In the genomic region with DNA sequence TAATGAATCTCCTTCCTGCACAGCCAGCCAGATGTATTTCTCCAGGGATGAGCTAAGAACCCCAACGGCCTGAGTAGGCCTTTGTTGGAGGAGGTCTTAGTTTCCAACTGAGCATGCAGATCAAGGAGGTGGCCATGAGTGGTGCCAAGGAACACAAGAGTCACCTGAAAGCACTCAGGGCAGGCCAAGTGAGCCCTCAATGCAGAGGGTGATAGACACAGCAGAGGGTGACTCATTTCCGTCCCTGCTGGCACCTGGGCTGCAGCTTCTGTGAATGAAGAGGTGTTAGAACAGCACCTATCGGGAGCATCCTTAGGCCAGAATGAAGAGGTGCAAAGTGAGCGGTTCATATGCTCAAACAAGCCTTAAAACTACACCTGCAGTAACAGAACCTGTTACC, we compare ENCODE assay signal across 26 cellular contexts.
"Had no signal": no experiment of that assay in that cellular context is flagged by ENCODE, and none has a peak within 500 bp of the region (broad histone marks: within the 10 kb centered on the region; RNA-seq: fewer than 3 reads in every experiment).

No MANE protein-coding gene starts in this region.

- H3K4me3 Mint-ChIP-seq: activated naive CD8-positive, alpha-beta T cell treated with anti-CD3 and anti-CD28 coated beads, Interleukin-2, amount 10 ng/mL, durations not matched to agents 7 days and 5 days; immature natural killer cell; mesothelial cell of epicardium; naive thymus-derived CD8-positive, alpha-beta T cell; neural progenitor cell; stimulated activated memory B cell treated with anti-CD40 and anti-IgM and Interleukin-4, amounts not matched to agents 10 μg/mL and 1 μg/mL and 100 μg/mL, for 72 hours; T-helper 1 cell treated with Interleukin-12 subunit alpha and Interleukin-12 subunit beta and Interleukin-4 antibody, amounts not matched to agents 30 μg/mL and 1 μg/mL, for 36 hours; type B pancreatic cell; WTC11 had no signal

- DNase-seq: activated CD4-positive, alpha-beta T cell treated with anti-CD3 and anti-CD28 coated beads, Interleukin-2, amount 50 U/mL, for 48 hours; activated naive CD4-positive, alpha-beta T cell treated with Interleukin-2 at 50 U/mL for 16 hours; activated naive CD8-positive, alpha-beta T cell treated with anti-CD3 and anti-CD28 coated beads, Interleukin-2, amount 10 ng/mL, durations not matched to agents 7 days and 5 days; activated T-cell treated with anti-CD3 and anti-CD28 coated beads, Interleukin-2, amount 50 U/mL, for 48 hours; amygdala; cortex of kidney; erythroblast; foreskin keratinocyte; glutamatergic neuron; immature natural killer cell; left ventricle myocardium inferior; mammary epithelial cell; naive thymus-derived CD8-positive, alpha-beta T cell; small intestine; stimulated activated CD4-positive, alpha-beta T cell treated with anti-CD3 and anti-CD28 coated beads, Interleukin-2, amount 100 ng/mL, for 24 hours; stomach; T1000 had no signal

- H3K4me3 ChIP-seq: hepatocyte, left ventricle myocardium inferior, neural progenitor cell, stomach, suprapubic skin had no signal

- H3K27ac ChIP-seq: foreskin keratinocyte, hepatocyte, left ventricle myocardium inferior, neural progenitor cell, stomach, suprapubic skin had no signal

- H3K36me3 Mint-ChIP-seq: activated naive CD8-positive, alpha-beta T cell treated with anti-CD3 and anti-CD28 coated beads, Interleukin-2, amount 10 ng/mL, durations not matched to agents 7 days and 5 days; immature natural killer cell; mesothelial cell of epicardium; naive thymus-derived CD8-positive, alpha-beta T cell; stimulated activated memory B cell treated with anti-CD40 and anti-IgM and Interleukin-4, amounts not matched to agents 10 μg/mL and 1 μg/mL and 100 μg/mL, for 72 hours; WTC11 had no signal

- H3K27me3 ChIP-seq: hepatocyte, neural progenitor cell, stomach, suprapubic skin had no signal

- H3K4me1 ChIP-seq: foreskin keratinocyte, left ventricle myocardium inferior, neural progenitor cell, stomach, suprapubic skin had no signal

- ATAC-seq: foreskin keratinocyte; naive thymus-derived CD8-positive, alpha-beta T cell; sciatic nerve; stimulated activated memory B cell treated with anti-CD40 and anti-IgM and Interleukin-4, amounts not matched to agents 10 μg/mL and 1 μg/mL and 100 μg/mL, for 72 hours; WTC11 had no signal

- H3K4me1 Mint-ChIP-seq: activated naive CD8-positive, alpha-beta T cell treated with anti-CD3 and anti-CD28 coated beads, Interleukin-2, amount 10 ng/mL, durations not matched to agents 7 days and 5 days; immature natural killer cell; mesothelial cell of epicardium; naive thymus-derived CD8-positive, alpha-beta T cell had no signal

- H3K36me3 ChIP-seq: left ventricle myocardium inferior, neural progenitor cell, stomach, suprapubic skin had no signal

- H3K27ac Mint-ChIP-seq: activated naive CD8-positive, alpha-beta T cell treated with anti-CD3 and anti-CD28 coated beads, Interleukin-2, amount 10 ng/mL, durations not matched to agents 7 days and 5 days; immature natural killer cell; mesothelial cell of epicardium; naive thymus-derived CD8-positive, alpha-beta T cell; neural progenitor cell; stimulated activated memory B cell treated with anti-CD40 and anti-IgM and Interleukin-4, amounts not matched to agents 10 μg/mL and 1 μg/mL and 100 μg/mL, for 72 hours; T-helper 1 cell treated with Interleukin-12 subunit alpha and Interleukin-12 subunit beta and Interleukin-4 antibody, amounts not matched to agents 30 μg/mL and 1 μg/mL, for 36 hours; type B pancreatic cell; WTC11 had no signal

- H3K9me3 Mint-ChIP-seq: immature natural killer cell; neural progenitor cell; stimulated activated memory B cell treated with anti-CD40 and anti-IgM and Interleukin-4, amounts not matched to agents 10 μg/mL and 1 μg/mL and 100 μg/mL, for 72 hours; T-helper 1 cell treated with Interleukin-12 subunit alpha and Interleukin-12 subunit beta and Interleukin-4 antibody, amounts not matched to agents 30 μg/mL and 1 μg/mL, for 36 hours; type B pancreatic cell; WTC11 had no signal

- H3K9me3 ChIP-seq: left ventricle myocardium inferior, stomach, suprapubic skin had no signal

- H3K27me3 Mint-ChIP-seq: stimulated activated memory B cell treated with anti-CD40 and anti-IgM and Interleukin-4, amounts not matched to agents 10 μg/mL and 1 μg/mL and 100 μg/mL, for 72 hours; type B pancreatic cell had no signal
